23 cellular contexts compared by ENCODE assay signal in the genomic region with DNA sequence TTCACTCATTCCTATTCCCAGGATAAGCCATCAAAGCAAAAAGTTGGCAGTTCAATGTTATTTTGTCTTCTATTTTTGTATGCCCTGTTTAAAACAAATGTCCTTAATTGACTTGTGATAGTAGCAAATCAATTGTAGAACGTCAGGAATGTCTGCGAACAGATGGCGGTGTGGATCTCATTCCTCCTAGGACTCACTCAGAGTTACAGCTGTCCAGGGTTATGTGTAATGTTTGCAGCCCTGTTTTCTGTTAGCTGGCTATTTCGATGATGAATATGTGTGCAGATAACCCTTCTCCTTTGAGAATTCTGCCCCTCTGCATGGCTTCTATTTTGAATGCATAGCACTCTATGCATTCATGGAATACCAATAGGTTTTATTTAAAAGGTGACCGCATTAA.
A peak's percentile ranks its signal among the peaks of the same experiment; 100 is the strongest.
DNase-seq lines count a peak whose midpoint lies in the region; ATAC-seq, FAIRE-seq and TF ChIP-seq lines count a peak whose summit lies in the region.
"Had no signal": no experiment of that assay in that cellular context is flagged by ENCODE, and none has a peak within 500 bp of the region (broad histone marks: within the 10 kb centered on the region; RNA-seq: fewer than 3 reads in every experiment).

No MANE protein-coding gene starts in this region.

- DNase-seq in DMS 273 treated with DMSO at 0.1 percent for 48 hours (lab: John Stamatoyannopoulos, UW) (peak; percentile 75), NCI-H446 treated with DMSO at 0.1 percent for 48 hours (lab: John Stamatoyannopoulos, UW) (peak; percentile 65), astrocyte (ENCODE audit: low read depth) (no peak), mesenchymal stem cell (peak; percentile 4), right lobe of liver (no peak)
- no peak for DNase-seq in activated naive CD4-positive, alpha-beta T cell treated with anti-CD3 and anti-CD28 coated beads, Interleukin-2, amount 50 U/mL, for 16 hours
- DNase-seq: ACHN; activated CD4-positive, alpha-beta T cell treated with anti-CD3 and anti-CD28 coated beads, Interleukin-2, amount 10 ng/mL, durations not matched to agents 24 days and 14 days; activated T-cell treated with anti-CD3 and anti-CD28 coated beads, Interleukin-2, amount 50 U/mL, for 24 hours; BE2C; colonic mucosa; DMS79; effector CD8-positive, alpha-beta T cell; GF-D8; kidney glomerular epithelial cell; NCI-H748 treated with DMSO at 0.1 percent for 48 hours; small intestine; T-helper 9 cell; tibial artery had no signal

- no peak overlapping the region for H3K27ac ChIP-seq in astrocyte (ENCODE audit: low read depth, low read length)
- no peak overlapping the region for H3K27ac ChIP-seq in mesenchymal stem cell (ENCODE audit: low read length, poor library complexity, severe bottlenecking)
- H3K27ac ChIP-seq in right lobe of liver = no peak overlapping the region
- H3K27ac ChIP-seq: colonic mucosa, epithelial cell of prostate, heart left ventricle, tibial artery had no signal

- WGBS in mesenchymal stem cell = 58% methylated on average over 4 of the region's 5 CpGs
- WGBS in right lobe of liver (ENCODE audit: insufficient coverage, low coverage, low lambda C conversion rate, missing lambda C conversion rate) = 42% methylated on average over 5 of the region's 5 CpGs

- H3K27me3 ChIP-seq in astrocyte (ENCODE audit: insufficient read depth, low read length) = no peaks in the 10 kb centered on the region
- no peaks in the 10 kb centered on the region for H3K27me3 ChIP-seq in mesenchymal stem cell (ENCODE audit: control insufficient read depth in 1 of 2, insufficient read depth in 1 of 2, low read length in 2 of 2)
- no peaks in the 10 kb centered on the region for H3K27me3 ChIP-seq in right lobe of liver
- H3K27me3 ChIP-seq: BE2C, colonic mucosa, heart left ventricle, tibial artery had no signal

- no peak overlapping the region for H2BK120ac ChIP-seq in mesenchymal stem cell (ENCODE audit: low read depth, low read length)

- FAIRE-seq in astrocyte (lab: Jason Lieb, UNC) = no peak
- FAIRE-seq: H54 had no signal

- no peaks in the 10 kb centered on the region for H3K79me2 ChIP-seq in astrocyte (ENCODE audit: insufficient read depth, low read length)

- ATAC-seq in HG03095 (IDR thresholded peaks at IDR 0.05; ENCODE audit: unreplicated experiment) = no peak
- no peak for ATAC-seq in right lobe of liver

- no peak overlapping the region for H2AK5ac ChIP-seq in mesenchymal stem cell (ENCODE audit: low read length, severe bottlenecking)

- no peaks in the 10 kb centered on the region for H3K9me3 ChIP-seq in astrocyte (ENCODE audit: insufficient read depth, low read depth, low read length)
- H3K9me3 ChIP-seq in mesenchymal stem cell (ENCODE audit: control insufficient read depth, low read length) = no peaks in the 10 kb centered on the region
- H3K9me3 ChIP-seq in right lobe of liver = no peaks in the 10 kb centered on the region
- H3K9me3 ChIP-seq: BE2C, colonic mucosa, heart left ventricle, tibial artery had no signal

- H3K4me1 ChIP-seq in astrocyte (ENCODE audit: insufficient read depth, low read length) (no peaks in the 10 kb centered on the region), mesenchymal stem cell (ENCODE audit: control insufficient read depth, insufficient read depth, low read depth, low read length) (no peaks in the 10 kb centered on the region), right lobe of liver (no peaks in the 10 kb centered on the region)
- H3K4me1 ChIP-seq: colonic mucosa, tibial artery had no signal

- H4K91ac ChIP-seq in mesenchymal stem cell (ENCODE audit: low read length) = no peak overlapping the region

- peaks cover 4% of the 10 kb centered on the region for H3K4me1 Mint-ChIP-seq in astrocyte (ENCODE audit: low read depth, unreplicated experiment)
- H3K4me1 Mint-ChIP-seq: activated CD4-positive, alpha-beta T cell treated with anti-CD3 and anti-CD28 coated beads, Interleukin-2, amount 10 ng/mL, durations not matched to agents 24 days and 14 days had no signal

- no peak overlapping the region for H2BK5ac ChIP-seq in mesenchymal stem cell (ENCODE audit: low read depth, low read length, poor library complexity, severe bottlenecking)

- no peak overlapping the region for H3K27ac Mint-ChIP-seq in astrocyte (ENCODE audit: unreplicated experiment)
- H3K27ac Mint-ChIP-seq: activated CD4-positive, alpha-beta T cell treated with anti-CD3 and anti-CD28 coated beads, Interleukin-2, amount 10 ng/mL, durations not matched to agents 24 days and 14 days; activated T-cell treated with anti-CD3 and anti-CD28 coated beads, Interleukin-2, amount 50 U/mL, for 24 hours had no signal

- H3K9ac ChIP-seq in astrocyte (ENCODE audit: low read length) (no peak overlapping the region), mesenchymal stem cell (ENCODE audit: low read length) (no peak overlapping the region)

- no peaks in the 10 kb centered on the region for H3K27me3 Mint-ChIP-seq in astrocyte (ENCODE audit: low read depth, unreplicated experiment)
- H3K27me3 Mint-ChIP-seq: activated CD4-positive, alpha-beta T cell treated with anti-CD3 and anti-CD28 coated beads, Interleukin-2, amount 10 ng/mL, durations not matched to agents 24 days and 14 days; activated T-cell treated with anti-CD3 and anti-CD28 coated beads, Interleukin-2, amount 50 U/mL, for 24 hours had no signal

- H3K18ac ChIP-seq in mesenchymal stem cell (ENCODE audit: low read depth in 1 of 2, low read length in 2 of 2) = no peak overlapping the region

- TF ChIP-seq CTCF in astrocyte (IDR thresholded peaks at IDR 0.05; ENCODE audit: insufficient read depth, low read depth, low read length) (no peak), right lobe of liver (IDR thresholded peaks at IDR 0.05) (no peak)

- peaks cover 1% of the 10 kb centered on the region for H3K9me3 Mint-ChIP-seq in astrocyte (ENCODE audit: unreplicated experiment)

- H3K79me1 ChIP-seq in mesenchymal stem cell (replicated peaks; ENCODE audit: low read length, poor library complexity, severe bottlenecking) = no peaks in the 10 kb centered on the region

- H3K4me2 ChIP-seq in astrocyte (ENCODE audit: low read length) (peak overlapping the region; percentile 1), mesenchymal stem cell (ENCODE audit: low read length, poor library complexity, severe bottlenecking) (no peak overlapping the region)

- H2BK15ac ChIP-seq in mesenchymal stem cell (ENCODE audit: low read depth, poor library complexity, severe bottlenecking) = no peak overlapping the region

- no peak overlapping the region for H4K8ac ChIP-seq in mesenchymal stem cell (ENCODE audit: low read length)

- no peak overlapping the region for H3K23ac ChIP-seq in mesenchymal stem cell (ENCODE audit: low read length in 2 of 2)

- H3K4ac ChIP-seq in mesenchymal stem cell (ENCODE audit: low read depth in 1 of 2, low read length in 2 of 2) = no peak overlapping the region

- H3K36me3 ChIP-seq in astrocyte (ENCODE audit: insufficient read depth, low read length) (no peaks in the 10 kb centered on the region), mesenchymal stem cell (ENCODE audit: control insufficient read depth in 1 of 2, insufficient read depth in 2 of 2, low read depth in 1 of 2, low read length in 2 of 2) (no peaks in the 10 kb centered on the region), right lobe of liver (no peaks in the 10 kb centered on the region)
- H3K36me3 ChIP-seq: BE2C, colonic mucosa, heart left ventricle, tibial artery had no signal

- H2BK12ac ChIP-seq in mesenchymal stem cell (ENCODE audit: low read length in 2 of 2) = no peak overlapping the region

- H3K14ac ChIP-seq in mesenchymal stem cell (ENCODE audit: low read length in 2 of 2) = no peak overlapping the region

- no peak overlapping the region for H3K4me3 ChIP-seq in astrocyte (ENCODE audit: insufficient read depth, low read depth, low read length)
- H3K4me3 ChIP-seq in mesenchymal stem cell (ENCODE audit: insufficient read depth in 1 of 2, low read depth in 1 of 2, low read length in 2 of 2) = no peak overlapping the region
- H3K4me3 ChIP-seq in right lobe of liver = no peak overlapping the region
- H3K4me3 ChIP-seq: colonic mucosa, heart left ventricle, tibial artery had no signal

- TF ChIP-seq POLR2A in right lobe of liver (IDR thresholded peaks at IDR 0.05) = no peak

- no peaks in the 10 kb centered on the region for H3K36me3 Mint-ChIP-seq in astrocyte (ENCODE audit: low read depth, unreplicated experiment)

- no peak overlapping the region for H2AFZ ChIP-seq in astrocyte (ENCODE audit: low read depth, low read length)
- no peak overlapping the region for H2AFZ ChIP-seq in mesenchymal stem cell (ENCODE audit: low read depth, low read length)

- no peaks in the 10 kb centered on the region for H4K20me1 ChIP-seq in astrocyte (ENCODE audit: insufficient read depth, low read length)

- H3K4me3 Mint-ChIP-seq in astrocyte (ENCODE audit: unreplicated experiment) = no peak overlapping the region
- H3K4me3 Mint-ChIP-seq: activated CD4-positive, alpha-beta T cell treated with anti-CD3 and anti-CD28 coated beads, Interleukin-2, amount 10 ng/mL, durations not matched to agents 24 days and 14 days; activated T-cell treated with anti-CD3 and anti-CD28 coated beads, Interleukin-2, amount 50 U/mL, for 24 hours had no signal

- intact Hi-C loops in right lobe of liver (cut with DNase I) = no loop called here

Comparison
In these comparisons a context has a peak if more than half of its experiments do, and no peak if none do; other contexts are left out.
1. DNase-seq: peak in DMS 273 treated with DMSO at 0.1 percent for 48 hours (single experiment), NCI-H446 treated with DMSO at 0.1 percent for 48 hours (single experiment) and mesenchymal stem cell (single experiment); none in astrocyte (single experiment), activated naive CD4-positive, alpha-beta T cell treated with anti-CD3 and anti-CD28 coated beads, Interleukin-2, amount 50 U/mL, for 16 hours (single experiment) and right lobe of liver (0 of 3).